10 cellular contexts compared by ENCODE assay signal in genomic region chr18:57550510-57550909, GRCh38.
"Had no signal": no experiment of that assay in that cellular context is flagged by ENCODE, and none has a peak within 500 bp of the region (broad histone marks: within the 10 kb centered on the region; RNA-seq: fewer than 3 reads in every experiment).

No MANE protein-coding gene starts in this region.

- H3K9me3 ChIP-seq: HAP-1 had no signal

- H3K4me2 ChIP-seq: GM23338 had no signal

- ATAC-seq: GM23338, HCT116, HepG2 had no signal

- H3K4me1 ChIP-seq: HAP-1 had no signal

- H3K27me3 Mint-ChIP-seq: IgD-negative memory B cell had no signal

- H3K4me3 ChIP-seq: GM23338, HAP-1 had no signal

- H2AFZ ChIP-seq: GM23338 had no signal

- H3K4me1 Mint-ChIP-seq: GM23338 had no signal

- H3K27ac Mint-ChIP-seq: GM23338, HFFc6, IgD-negative memory B cell had no signal

- DNase-seq: H7, HFFc6, KBM-7 had no signal

- H3K27ac ChIP-seq: HL-60 had no signal

- H3K4me3 Mint-ChIP-seq: GM23338, HFFc6, IgD-negative memory B cell had no signal

- FAIRE-seq: H1, HepG2 had no signal

- H3K9me3 Mint-ChIP-seq: GM23338, HFFc6, IgD-negative memory B cell had no signal
